15 cellular contexts compared by ENCODE assay signal in genomic region chr20:33709398-33709797, GRCh38. TPM values are rescaled to one million over a fixed set of nuclear protein-coding genes. Genes with fewer than 3 reads are reported as not detected.
DNase-seq lines count a peak whose midpoint lies in the region; ATAC-seq and TF ChIP-seq lines count a peak whose summit lies in the region.
"Had no signal": no experiment of that assay in that cellular context is flagged by ENCODE, and none has a peak within 500 bp of the region (broad histone marks: within the 10 kb centered on the region; RNA-seq: fewer than 3 reads in every experiment).

No MANE protein-coding gene starts in this region.

- no peaks in the 10 kb centered on the region for H3K27me3 Mint-ChIP-seq in activated T-cell treated with anti-CD3 and anti-CD28 coated beads, Interleukin-2, amount 50 U/mL, for 24 hours
- no peaks in the 10 kb centered on the region for H3K27me3 Mint-ChIP-seq in activated naive CD8-positive, alpha-beta T cell treated with anti-CD3 and anti-CD28 coated beads, Interleukin-2, amount 10 ng/mL, durations not matched to agents 7 days and 5 days

- peak overlapping the region; percentile 32; the same call in 1 of the 2 replicates for H3K27ac ChIP-seq in KMS-11
- H3K27ac ChIP-seq in transverse colon = no peak overlapping the region
- H3K27ac ChIP-seq: body of pancreas, colonic mucosa, gastrocnemius medialis had no signal

- peaks cover 50% of the 10 kb centered on the region for H3K36me3 Mint-ChIP-seq in activated T-cell treated with anti-CD3 and anti-CD28 coated beads, Interleukin-2, amount 50 U/mL, for 24 hours (ENCODE audit: low read depth)
- H3K36me3 Mint-ChIP-seq in activated naive CD8-positive, alpha-beta T cell treated with anti-CD3 and anti-CD28 coated beads, Interleukin-2, amount 10 ng/mL, durations not matched to agents 7 days and 5 days = peaks cover 28% of the 10 kb centered on the region
- H3K36me3 Mint-ChIP-seq in stimulated activated effector memory CD8-positive, alpha-beta T cell treated with anti-CD3 and anti-CD28 coated beads, Interleukin-12 subunit alpha, Interleukin-12 subunit beta, amount 100 ng/mL, for 72 hours = peaks cover 59% of the 10 kb centered on the region

- TF ChIP-seq POLR2A in transverse colon (IDR thresholded peaks at IDR 0.05) = no peak

- H3K9me3 ChIP-seq in transverse colon = no peaks in the 10 kb centered on the region
- H3K9me3 ChIP-seq: body of pancreas, colonic mucosa, gastrocnemius medialis, mucosa of descending colon had no signal

- POLR2A ChIA-PET in activated naive CD8-positive, alpha-beta T cell treated with anti-CD3 and anti-CD28 coated beads, Interleukin-2, amount 10 ng/mL, durations not matched to agents 7 days and 5 days (lab: Charles Lee) = interaction anchor here (0.6 kb wide), 2 partner anchors 14 to 113 kb away, joined by 3 read pairs; no protein-coding TSS in a partner anchor

- H3K4me1 ChIP-seq in KMS-11 (ENCODE audit: low read depth, poor library complexity, severe bottlenecking) (peaks cover 20% of the 10 kb centered on the region), transverse colon (no peaks in the 10 kb centered on the region)
- H3K4me1 ChIP-seq: body of pancreas, colonic mucosa, gastrocnemius medialis had no signal

- TF ChIP-seq CTCF in KMS-11 (conservative IDR thresholded peaks at IDR 0.05; ENCODE audit: low read depth, low read length) (no peak), transverse colon (IDR thresholded peaks at IDR 0.05) (no peak)

- ATAC-seq in activated naive CD8-positive, alpha-beta T cell treated with anti-CD3 and anti-CD28 coated beads, Interleukin-2, amount 10 ng/mL, durations not matched to agents 7 days and 5 days (ENCODE audit: low read depth) = no peak
- ATAC-seq in stimulated activated effector memory CD8-positive, alpha-beta T cell treated with anti-CD3 and anti-CD28 coated beads, Interleukin-12 subunit alpha, Interleukin-12 subunit beta, amount 100 ng/mL, for 72 hours = peak; percentile 37
- ATAC-seq: body of pancreas, gastrocnemius medialis had no signal

- WGBS in transverse colon (ENCODE audit: low coverage in 1 of 2), 2 donors = 75% methylated on average over 2 of the region's 2 CpGs; no CpG with 5 or more reads in 1 of the 2 donors

- no peaks in the 10 kb centered on the region for H3K36me3 ChIP-seq in KMS-11 (ENCODE audit: insufficient read depth)
- H3K36me3 ChIP-seq in transverse colon = peaks cover 0 to 10% (median 4%) of the 10 kb centered on the region in 4 donors
- H3K36me3 ChIP-seq: colonic mucosa had no signal

- no peak overlapping the region for H3K9ac ChIP-seq in KMS-11

- intact Hi-C loops in transverse colon (cut with DNase I; ENCODE audit: low total_unique reads) = no loop called here

- H3K4me3 Mint-ChIP-seq in activated T-cell treated with anti-CD3 and anti-CD28 coated beads, Interleukin-2, amount 50 U/mL, for 24 hours = no peak overlapping the region
- no peak overlapping the region for H3K4me3 Mint-ChIP-seq in activated naive CD8-positive, alpha-beta T cell treated with anti-CD3 and anti-CD28 coated beads, Interleukin-2, amount 10 ng/mL, durations not matched to agents 7 days and 5 days
- no peak overlapping the region for H3K4me3 Mint-ChIP-seq in stimulated activated effector memory CD8-positive, alpha-beta T cell treated with anti-CD3 and anti-CD28 coated beads, Interleukin-12 subunit alpha, Interleukin-12 subunit beta, amount 100 ng/mL, for 72 hours
- H3K4me3 Mint-ChIP-seq: HFFc6 had no signal

- H3K27me3 ChIP-seq in KMS-11 (ENCODE audit: insufficient read depth, low read depth) = no peaks in the 10 kb centered on the region
- no peaks in the 10 kb centered on the region for H3K27me3 ChIP-seq in transverse colon
- H3K27me3 ChIP-seq: body of pancreas, colonic mucosa, gastrocnemius medialis had no signal

- DNase-seq in activated T-cell treated with anti-CD3 and anti-CD28 coated beads, Interleukin-2, amount 50 U/mL, for 24 hours = no peak
- no peak for DNase-seq in activated T-cell treated with anti-CD3 and anti-CD28 coated beads, Interleukin-2, amount 50 U/mL, for 1 hour
- no peak for DNase-seq in activated naive CD8-positive, alpha-beta T cell treated with anti-CD3 and anti-CD28 coated beads, Interleukin-2, amount 10 ng/mL, durations not matched to agents 7 days and 5 days
- DNase-seq in stimulated activated effector memory CD8-positive, alpha-beta T cell treated with anti-CD3 and anti-CD28 coated beads, Interleukin-12 subunit alpha, Interleukin-12 subunit beta, amount 100 ng/mL, for 72 hours (ENCODE audit: low spot score in 2 of 2) = no peak
- DNase-seq in amygdala (lab: John Stamatoyannopoulos, UW) = no peak
- no peak for DNase-seq in cortex of kidney (lab: John Stamatoyannopoulos, UW)
- no peak for DNase-seq in transverse colon
- DNase-seq: body of pancreas, gastrocnemius medialis, HFFc6, mucosa of descending colon, NCI-H187 treated with DMSO at 0.1 percent for 48 hours, NCI-H345 had no signal

- no peaks in the 10 kb centered on the region for H3K9me3 Mint-ChIP-seq in activated T-cell treated with anti-CD3 and anti-CD28 coated beads, Interleukin-2, amount 50 U/mL, for 24 hours
- H3K9me3 Mint-ChIP-seq in activated naive CD8-positive, alpha-beta T cell treated with anti-CD3 and anti-CD28 coated beads, Interleukin-2, amount 10 ng/mL, durations not matched to agents 7 days and 5 days = no peaks in the 10 kb centered on the region
- H3K9me3 Mint-ChIP-seq in stimulated activated effector memory CD8-positive, alpha-beta T cell treated with anti-CD3 and anti-CD28 coated beads, Interleukin-12 subunit alpha, Interleukin-12 subunit beta, amount 100 ng/mL, for 72 hours = no peaks in the 10 kb centered on the region
- H3K9me3 Mint-ChIP-seq: HFFc6 had no signal

- H3K4me3 ChIP-seq in KMS-11 (IDR thresholded peaks at IDR 0.05; ENCODE audit: insufficient read depth, low read depth, low read length) (no peak overlapping the region), transverse colon (no peak overlapping the region)
- H3K4me3 ChIP-seq: body of pancreas, colonic mucosa, gastrocnemius medialis, mucosa of descending colon had no signal

- H3K4me1 Mint-ChIP-seq in activated T-cell treated with anti-CD3 and anti-CD28 coated beads, Interleukin-2, amount 50 U/mL, for 24 hours (ENCODE audit: low read depth) = peaks cover 18% of the 10 kb centered on the region
- H3K4me1 Mint-ChIP-seq in activated naive CD8-positive, alpha-beta T cell treated with anti-CD3 and anti-CD28 coated beads, Interleukin-2, amount 10 ng/mL, durations not matched to agents 7 days and 5 days = peaks cover 7% of the 10 kb centered on the region
- peaks cover 21% of the 10 kb centered on the region for H3K4me1 Mint-ChIP-seq in stimulated activated effector memory CD8-positive, alpha-beta T cell treated with anti-CD3 and anti-CD28 coated beads, Interleukin-12 subunit alpha, Interleukin-12 subunit beta, amount 100 ng/mL, for 72 hours

- H3K4me2 ChIP-seq in KMS-11 = peak overlapping the region; percentile 18; the same call in 1 of the 2 replicates

- H3K79me2 ChIP-seq in KMS-11 (ENCODE audit: insufficient read depth, low read depth) = no peaks in the 10 kb centered on the region

- peak overlapping the region; percentile 85 for H3K27ac Mint-ChIP-seq in activated T-cell treated with anti-CD3 and anti-CD28 coated beads, Interleukin-2, amount 50 U/mL, for 24 hours
- H3K27ac Mint-ChIP-seq in activated naive CD8-positive, alpha-beta T cell treated with anti-CD3 and anti-CD28 coated beads, Interleukin-2, amount 10 ng/mL, durations not matched to agents 7 days and 5 days = peak overlapping the region; percentile 21
- H3K27ac Mint-ChIP-seq in stimulated activated effector memory CD8-positive, alpha-beta T cell treated with anti-CD3 and anti-CD28 coated beads, Interleukin-12 subunit alpha, Interleukin-12 subunit beta, amount 100 ng/mL, for 72 hours = peak overlapping the region; percentile 54
- H3K27ac Mint-ChIP-seq: HFFc6 had no signal

- no peaks in the 10 kb centered on the region for H4K20me1 ChIP-seq in KMS-11 (ENCODE audit: insufficient read depth)

- H2AFZ ChIP-seq in KMS-11 (ENCODE audit: low read depth) = no peak overlapping the region

- in situ Hi-C loops in transverse colon (cut with MboI; ENCODE audit: low pct_ligation_motif_present in 1 of 4, low pct_unique_long_range_greater_than_20kb in 1 of 4, low sequenced_read_pairs in 3 of 4) = no loop called here

- no peak for TF ChIP-seq EP300 in transverse colon (IDR thresholded peaks at IDR 0.05; ENCODE audit: low read depth)

RNA-seq across cellular contexts. Expression of gene PXMP4, which starts 10.7 kb away (rescaled TPM):
- total RNA-seq in activated naive CD8-positive, alpha-beta T cell treated with anti-CD3 and anti-CD28 coated beads, Interleukin-2, amount 10 ng/mL, durations not matched to agents 7 days and 5 days = 10 to 100 TPM; 13.4 to 19.2 TPM
- 10 to 100 TPM in 1 of 4 donors, 1 to 10 TPM in 3; 1.6 to 12.0 (median 5.5) TPM for total RNA-seq in transverse colon

RNA-seq across cellular contexts. Expression of gene ZNF341, which starts 22.4 kb away (rescaled TPM):
- 1 to 10 TPM; 5.1 to 5.7 TPM for total RNA-seq in activated naive CD8-positive, alpha-beta T cell treated with anti-CD3 and anti-CD28 coated beads, Interleukin-2, amount 10 ng/mL, durations not matched to agents 7 days and 5 days
- 1 to 10 TPM; 3.8 to 7.2 (median 7.1) TPM for total RNA-seq in transverse colon

RNA-seq across cellular contexts. Expression of gene E2F1, which starts 23.2 kb away (rescaled TPM):
- 10 to 100 TPM; 62.5 to 68.4 TPM for total RNA-seq in activated naive CD8-positive, alpha-beta T cell treated with anti-CD3 and anti-CD28 coated beads, Interleukin-2, amount 10 ng/mL, durations not matched to agents 7 days and 5 days
- 1 to 10 TPM in 3 of 4 donors, not detected in 1; 1.2 to 2.7 (median 2.1) TPM for total RNA-seq in transverse colon

RNA-seq across cellular contexts. Expression of gene NECAB3, which starts 35.2 kb away (rescaled TPM):
- total RNA-seq in activated naive CD8-positive, alpha-beta T cell treated with anti-CD3 and anti-CD28 coated beads, Interleukin-2, amount 10 ng/mL, durations not matched to agents 7 days and 5 days = 10 to 100 TPM; 36.3 to 37.7 TPM
- 100 to 1,000 TPM in 1 of 4 donors, 10 to 100 TPM in 3; 26.1 to 180 (median 94.5) TPM for total RNA-seq in transverse colon

RNA-seq across cellular contexts. Expression of gene ACTL10, which starts 42.7 kb away (rescaled TPM):
- total RNA-seq in activated naive CD8-positive, alpha-beta T cell treated with anti-CD3 and anti-CD28 coated beads, Interleukin-2, amount 10 ng/mL, durations not matched to agents 7 days and 5 days = 1 to 10 TPM; 4.4 to 4.9 TPM
- total RNA-seq in transverse colon = 10 to 100 TPM in 1 of 4 donors, 1 to 10 TPM in 2, not detected in 1; 1.5 to 14.1 (median 3.0) TPM

Comparison
In these comparisons a context has a peak if more than half of its experiments do, and no peak if none do; other contexts are left out.
1. H3K27ac Mint-ChIP-seq: peak in every context shown above with its lines; median percentile 85 in activated T-cell treated with anti-CD3 and anti-CD28 coated beads, Interleukin-2, amount 50 U/mL, for 24 hours; 54 in stimulated activated effector memory CD8-positive, alpha-beta T cell treated with anti-CD3 and anti-CD28 coated beads, Interleukin-12 subunit alpha, Interleukin-12 subunit beta, amount 100 ng/mL, for 72 hours; 21 in activated naive CD8-positive, alpha-beta T cell treated with anti-CD3 and anti-CD28 coated beads, Interleukin-2, amount 10 ng/mL, durations not matched to agents 7 days and 5 days.
2. RNA of gene E2F1, which starts 23.2 kb away (total RNA-seq): 62.5 to 68.4 TPM in activated naive CD8-positive, alpha-beta T cell treated with anti-CD3 and anti-CD28 coated beads, Interleukin-2, amount 10 ng/mL, durations not matched to agents 7 days and 5 days; 1.2 to 2.7 TPM in transverse colon; every median in the first group is over 10 times any median in the second.